8 cellular contexts compared by ENCODE assay signal in genomic region chr16:81798311-81799137, GRCh38. TPM values are rescaled to one million over a fixed set of nuclear protein-coding genes. Genes with fewer than 3 reads are reported as not detected.
DNase-seq lines count a peak whose midpoint lies in the region; ATAC-seq and TF ChIP-seq lines count a peak whose summit lies in the region.

No MANE protein-coding gene starts in this region.

- H3K36me3 ChIP-seq in SU-DHL-6 (ENCODE audit: low read length) = peaks cover 17% of the 10 kb centered on the region

- H3K4me3 ChIP-seq in SU-DHL-6 (ENCODE audit: insufficient read depth, low read length, poor library complexity, severe bottlenecking) = no peak overlapping the region

- no peaks in the 10 kb centered on the region for H4K20me1 ChIP-seq in SU-DHL-6 (ENCODE audit: low read depth, low read length)

- H2AFZ ChIP-seq in SU-DHL-6 (ENCODE audit: low read depth, low read length, severe bottlenecking) = no peak overlapping the region

- H3K79me2 ChIP-seq in SU-DHL-6 (ENCODE audit: insufficient read depth, low read length) = peaks cover 96% of the 10 kb centered on the region

- intact Hi-C loops in CD14-positive monocyte (cut with micrococcal nuclease) = loop anchor here in 1 of 2 donors (5.0 kb wide), 1 partner anchor 34 kb away; no protein-coding TSS in a partner anchor

- POLR2A ChIA-PET in naive thymus-derived CD8-positive, alpha-beta T cell (lab: Charles Lee) = interaction anchor here (0.9 kb wide), 1 partner anchor 32 kb away, joined by 3 read pairs; no protein-coding TSS in a partner anchor

- H3K9me2 ChIP-seq in SU-DHL-6 (replicated peaks; ENCODE audit: insufficient read depth, low read length) = no peaks in the 10 kb centered on the region

- H3K27ac Mint-ChIP-seq in CD14-positive monocyte = peak overlapping the region; percentile 89 to 97 (median 94)
- peak overlapping the region in 7 of 10 donors; percentile 19 to 89 (median 70) for H3K27ac Mint-ChIP-seq in naive thymus-derived CD8-positive, alpha-beta T cell

- peak overlapping the region; percentile 57 for H3K9ac ChIP-seq in SU-DHL-6 (ENCODE audit: low read length)

- peak; percentile 50 for TF ChIP-seq POLR2A in GM18951 (IDR thresholded peaks at IDR 0.05; ENCODE audit: extremely low read depth, insufficient read depth, insufficient read length)

- peak overlapping the region; percentile 48 to 67 for H3K4me3 Mint-ChIP-seq in CD14-positive monocyte
- peak overlapping the region in 4 of 10 donors; percentile 3 to 78 (median 38) for H3K4me3 Mint-ChIP-seq in naive thymus-derived CD8-positive, alpha-beta T cell

- no peaks in the 10 kb centered on the region for H3K27me3 ChIP-seq in SU-DHL-6 (ENCODE audit: low read length)

- peaks cover 24 to 36% of the 10 kb centered on the region in 2 donors for H3K36me3 Mint-ChIP-seq in CD14-positive monocyte
- no peaks in the 10 kb centered on the region for H3K36me3 Mint-ChIP-seq in naive thymus-derived CD8-positive, alpha-beta T cell

- no peak for TF ChIP-seq CTCF in CD14-positive monocyte (IDR thresholded peaks at IDR 0.05)
- TF ChIP-seq CTCF in SU-DHL-6 (IDR thresholded peaks at IDR 0.05; ENCODE audit: insufficient read depth, low read length, poor library complexity, severe bottlenecking) = peak; percentile 31

- H3K27ac ChIP-seq in SU-DHL-6 (ENCODE audit: low read depth, low read length) = peak overlapping the region; percentile 94

- peak; percentile 48 for ATAC-seq in HG03064 (IDR thresholded peaks at IDR 0.05; ENCODE audit: low read depth, unreplicated experiment)
- ATAC-seq in naive thymus-derived CD8-positive, alpha-beta T cell = peak in 1 of 2 donors; percentile 57

- DNase-seq in CD14-positive monocyte (ENCODE audit: low spot score) = no peak
- peak in 1 of 10 donors; percentile 43 for DNase-seq in naive thymus-derived CD8-positive, alpha-beta T cell
- no peak for DNase-seq in NCI-H774 (lab: John Stamatoyannopoulos, UW)
- DNase-seq in DMS114 treated with DMSO at 0.1 percent for 48 hours (lab: John Stamatoyannopoulos, UW; ENCODE audit: unreplicated experiment) = no peak
- DNase-seq in C1 segment of cervical spinal cord (lab: John Stamatoyannopoulos, UW) = no peak

- H3K4me1 Mint-ChIP-seq in CD14-positive monocyte = peaks cover 61% of the 10 kb centered on the region
- H3K4me1 Mint-ChIP-seq in naive thymus-derived CD8-positive, alpha-beta T cell = peaks cover 5 to 56% (median 12%) of the 10 kb centered on the region in 4 donors

- H3K27me3 Mint-ChIP-seq in CD14-positive monocyte (ENCODE audit: low read depth in 3 of 3) = peaks cover 0 to 2% (median 0%) of the 10 kb centered on the region in 3 donors
- no peaks in the 10 kb centered on the region for H3K27me3 Mint-ChIP-seq in naive thymus-derived CD8-positive, alpha-beta T cell

- H3F3A ChIP-seq in SU-DHL-6 (ENCODE audit: insufficient read depth) = peaks cover 73% of the 10 kb centered on the region

- H3K9me3 ChIP-seq in SU-DHL-6 (ENCODE audit: insufficient read depth, low read length) = no peaks in the 10 kb centered on the region

- peak overlapping the region; percentile 47 for H3K4me2 ChIP-seq in SU-DHL-6 (ENCODE audit: low read depth, low read length, poor library complexity, severe bottlenecking)

- in situ Hi-C loops in GM18951 (cut with MboI; ENCODE audit: low sequenced_read_pairs, unreplicated experiment) = no loop called here

- peaks cover 0 to 4% (median 0%) of the 10 kb centered on the region in 7 donors for H3K9me3 Mint-ChIP-seq in CD14-positive monocyte
- no peaks in the 10 kb centered on the region for H3K9me3 Mint-ChIP-seq in naive thymus-derived CD8-positive, alpha-beta T cell

RNA-seq across cellular contexts. Expression of gene PLCG2, which starts 19.4 kb away (rescaled TPM):
- 10 to 100 TPM; 19.5 to 35.5 TPM for polyA plus RNA-seq in CD14-positive monocyte
- total RNA-seq in naive thymus-derived CD8-positive, alpha-beta T cell = 10 to 100 TPM; 12.1 to 12.5 TPM
- polyA plus RNA-seq in naive thymus-derived CD8-positive, alpha-beta T cell = 1 to 10 TPM in 1 of 3 donors, under 1 TPM in 2; 0.11 to 8.7 (median 0.19) TPM
